8 cellular contexts compared by ENCODE assay signal in the genomic region with DNA sequence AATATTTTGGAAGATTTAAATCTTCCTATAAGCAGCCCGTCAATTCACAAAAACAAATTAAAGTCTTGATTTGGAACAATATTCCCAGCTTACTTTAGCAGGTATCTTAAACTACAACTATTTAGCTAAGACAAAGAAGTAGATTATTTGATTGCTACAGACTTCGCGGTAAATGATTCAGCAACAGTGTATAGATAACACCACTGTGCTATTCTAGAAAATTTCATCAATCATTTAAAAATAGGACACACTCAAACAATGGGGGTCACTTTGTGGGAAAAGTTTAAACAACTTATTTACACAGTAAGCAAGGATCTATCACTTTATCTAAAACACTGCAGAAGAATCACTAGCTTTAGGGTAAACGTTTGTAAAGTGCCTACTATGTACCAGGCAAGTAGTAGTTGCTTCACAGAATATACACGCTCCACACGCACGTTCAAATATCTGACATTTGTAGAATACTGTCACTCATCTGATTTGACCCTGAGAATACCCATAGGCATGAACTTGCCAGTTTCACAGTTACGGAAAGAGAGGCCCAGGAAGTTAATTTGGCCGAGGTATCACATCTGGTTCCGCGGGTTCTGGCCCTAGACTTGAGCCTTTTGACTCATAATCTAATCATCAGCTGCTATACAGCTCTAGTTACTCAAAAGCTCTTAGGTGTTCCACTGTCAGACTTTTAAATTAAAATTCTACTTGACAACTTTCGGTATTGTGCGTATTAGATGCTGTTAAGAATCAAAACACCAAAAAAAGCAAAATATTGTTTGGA. TPM values are rescaled to one million over a fixed set of nuclear protein-coding genes. Genes with fewer than 3 reads are reported as not detected.
DNase-seq lines count a peak whose midpoint lies in the region; TF ChIP-seq lines count a peak whose summit lies in the region.

No MANE protein-coding gene starts in this region.

- no peaks in the 10 kb centered on the region for H3K36me3 ChIP-seq in endodermal cell (ENCODE audit: control insufficient read depth, insufficient read depth, low read length)

- TF ChIP-seq CTCF in endodermal cell (conservative IDR thresholded peaks at IDR 0.05) (no peak), neural crest cell (conservative IDR thresholded peaks at IDR 0.05) (no peak)

- H3K27me3 Mint-ChIP-seq in endodermal cell (ENCODE audit: insufficient read depth) (peaks cover 20% of the 10 kb centered on the region), neural crest cell (ENCODE audit: low read depth) (peaks cover 65% of the 10 kb centered on the region)

- no peaks in the 10 kb centered on the region for H3K4me1 ChIP-seq in endodermal cell (ENCODE audit: control insufficient read depth, insufficient read depth, low read length)

- no peaks in the 10 kb centered on the region for H3K9me3 ChIP-seq in endodermal cell (ENCODE audit: control insufficient read depth, low read length)

- H3K9me3 Mint-ChIP-seq in endodermal cell (no peaks in the 10 kb centered on the region), neural crest cell (no peaks in the 10 kb centered on the region)

- peaks cover 24% of the 10 kb centered on the region for H3K27me3 ChIP-seq in endodermal cell (ENCODE audit: control insufficient read depth, insufficient read depth, low read length, poor library complexity, severe bottlenecking)

- peak overlapping the region; percentile 55 for H3K9ac ChIP-seq in endodermal cell (ENCODE audit: extremely low read depth, low read length, poor library complexity, severe bottlenecking)

- H3K27ac Mint-ChIP-seq in endodermal cell (peak overlapping the region; percentile 96), neural crest cell (ENCODE audit: unreplicated experiment) (no peak overlapping the region)

- peak; percentile 34 for DNase-seq in EL
- peak; percentile 13 for DNase-seq in NCI-H460 (ENCODE audit: extremely low read depth, low read depth)
- peak; percentile 50 for DNase-seq in endodermal cell
- no peak for DNase-seq in neural crest cell (ENCODE audit: low read depth, low spot score)
- DNase-seq in putamen (ENCODE audit: low spot score): no peak
- DNase-seq in hypothalamus (lab: John Stamatoyannopoulos, UW): no peak
- no peak for DNase-seq in stimulated activated CD8-positive, alpha-beta memory T cell treated with anti-CD3 and anti-CD28 coated beads, Interleukin-4, amount 100 ng/mL, for 48 hours
- DNase-seq in NCI-H526 (lab: John Stamatoyannopoulos, UW): no peak

- H3K4me1 Mint-ChIP-seq in endodermal cell (peaks cover 30% of the 10 kb centered on the region), neural crest cell (peaks cover 4% of the 10 kb centered on the region)

- peak overlapping the region; percentile 83 for H3K4me3 ChIP-seq in endodermal cell (ENCODE audit: low read length)

- H3K27ac ChIP-seq in endodermal cell (ENCODE audit: low read depth, low read length): no peak overlapping the region

- H3K36me3 Mint-ChIP-seq in endodermal cell (ENCODE audit: low read depth): no peaks in the 10 kb centered on the region
- H3K36me3 Mint-ChIP-seq in neural crest cell (ENCODE audit: low read depth): no peaks in the 10 kb centered on the region

- H3K4me3 Mint-ChIP-seq in endodermal cell: peak overlapping the region; percentile 78
- H3K4me3 Mint-ChIP-seq in neural crest cell: peak overlapping the region; percentile 95

- WGBS in endodermal cell (ENCODE audit: insufficient coverage in 1 of 2, insufficient read length in 1 of 2), 2 experiments: 47 to 60% methylated on average over 12 to 13 of the region's 13 CpGs

RNA-seq across cellular contexts. Expression of a gene that starts 0.9 kb away (rescaled TPM):
- 1.9 and 3.1 TPM in 2 replicates for total RNA-seq in NCI-H460 (2014; rRNA removed; shearing (Covaris generic))
- 0.68 and 1.2 TPM in 2 replicates for polyA plus RNA-seq in NCI-H460 (2014; cell fraction: nucleus; rRNA removed)
- 10 to 100 TPM; 25.6 to 40.3 TPM for total RNA-seq in endodermal cell
- 3.7 TPM for polyA plus RNA-seq in endodermal cell (2013, experiment 1 of 2)
- 3.7 TPM for polyA plus RNA-seq in endodermal cell (2013, experiment 2 of 2)
- 0.79 and 0.82 TPM in 2 replicates for total RNA-seq in neural crest cell

RNA-seq across cellular contexts. Expression of a gene that starts 26.4 kb away (rescaled TPM):
- total RNA-seq in NCI-H460 (2014; rRNA removed; shearing (Covaris generic)): not detected in 2 replicates
- polyA plus RNA-seq in NCI-H460 (2014; cell fraction: nucleus; rRNA removed): not detected in 2 replicates
- not detected for total RNA-seq in endodermal cell
- not detected for polyA plus RNA-seq in endodermal cell (2013, experiment 1 of 2)
- not detected for polyA plus RNA-seq in endodermal cell (2013, experiment 2 of 2)
- total RNA-seq in neural crest cell: not detected in 2 replicates

RNA-seq across cellular contexts. Expression of a gene that starts 47.6 kb away (rescaled TPM):
- total RNA-seq in NCI-H460 (2014; rRNA removed; shearing (Covaris generic)): 65.0 and 68.4 TPM in 2 replicates
- 15.9 and 25.0 TPM in 2 replicates for polyA plus RNA-seq in NCI-H460 (2014; cell fraction: nucleus; rRNA removed)
- total RNA-seq in endodermal cell (10 to 100 TPM; 75.0 to 78.0 TPM), neural crest cell (64.8 and 66.0 TPM in 2 replicates)
- 70.5 TPM for polyA plus RNA-seq in endodermal cell (2013, experiment 1 of 2)
- polyA plus RNA-seq in endodermal cell (2013, experiment 2 of 2): 71.0 TPM

Comparison
In these comparisons a context has a peak if more than half of its experiments do, and no peak if none do; other contexts are left out.
1. DNase-seq: peak in EL (single experiment), NCI-H460 (single experiment) and endodermal cell (single experiment); none in neural crest cell (single experiment), putamen (single experiment), hypothalamus (0 of 51), stimulated activated CD8-positive, alpha-beta memory T cell treated with anti-CD3 and anti-CD28 coated beads, Interleukin-4, amount 100 ng/mL, for 48 hours (single experiment) and NCI-H526 (0 of 2).